In the genomic region with DNA sequence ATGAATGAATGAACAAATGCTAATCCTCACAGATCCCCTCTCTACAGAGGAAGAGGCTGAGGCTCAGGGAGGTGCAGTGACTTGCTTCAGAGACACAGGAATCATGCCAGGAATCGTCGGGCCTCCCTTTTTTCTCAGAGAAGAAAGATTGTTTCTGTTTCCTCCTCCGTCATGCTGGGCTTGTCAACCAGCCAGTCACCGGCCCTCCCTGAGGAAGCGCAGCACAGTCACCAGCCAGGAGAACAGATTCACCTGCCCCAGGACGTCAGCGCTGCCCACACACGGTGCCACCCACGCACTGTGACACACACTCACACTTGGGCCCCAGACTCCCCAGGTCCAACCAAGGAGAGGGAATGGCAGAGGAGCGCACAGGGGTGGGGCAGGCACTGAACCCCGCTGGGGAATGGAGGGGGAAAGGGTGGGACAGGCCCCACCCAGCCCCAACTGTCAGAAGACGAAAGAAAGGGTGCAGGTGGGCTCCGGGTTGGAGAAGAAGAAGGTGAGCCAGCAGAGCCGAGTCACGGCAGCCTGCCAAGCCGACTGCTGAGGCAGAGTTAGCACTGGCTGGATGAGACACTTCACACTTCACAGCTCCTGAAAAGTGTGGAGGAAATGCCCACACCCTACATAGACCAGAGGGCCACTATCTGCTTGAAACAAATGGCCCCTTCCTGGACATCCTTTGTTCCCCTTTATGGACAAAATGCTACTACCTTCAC, we compare ENCODE assay signal across 10 cellular contexts. TPM values are rescaled to one million over a fixed set of nuclear protein-coding genes. Genes with fewer than 3 reads are reported as not detected.
A peak's percentile ranks its signal among the peaks of the same experiment; 100 is the strongest.
DNase-seq lines count a peak whose midpoint lies in the region; ATAC-seq and TF ChIP-seq lines count a peak whose summit lies in the region.
"Had no signal": no experiment of that assay in that cellular context is flagged by ENCODE, and none has a peak within 500 bp of the region (broad histone marks: within the 10 kb centered on the region; RNA-seq: fewer than 3 reads in every experiment).

No MANE protein-coding gene starts in this region.

- H3K27me3 Mint-ChIP-seq in activated CD4-positive, alpha-beta memory T cell treated with anti-CD3 and anti-CD28 coated beads for 36 hours = no peaks in the 10 kb centered on the region
- H3K27me3 Mint-ChIP-seq in activated CD4-positive, alpha-beta memory T cell treated with anti-CD3 and anti-CD28 coated beads, Interleukin-2, amount 10 ng/mL, durations not matched to agents 7 days and 5 days = no peaks in the 10 kb centered on the region
- peaks cover 5% of the 10 kb centered on the region for H3K27me3 Mint-ChIP-seq in activated T-helper 1 cell treated with anti-CD3 and anti-CD28 coated beads, Interleukin-12 subunit alpha, Interleukin-12 subunit beta, Interleukin-2, Interleukin-4 antibody, amounts not matched to agents 30 ng/mL and 10 ng/mL and 1 ng/mL, durations not matched to agents 14 hours and 24 hours and 36 hours (ENCODE audit: insufficient read depth)

- POLR2A ChIA-PET in activated CD4-positive, alpha-beta memory T cell treated with anti-CD3 and anti-CD28 coated beads for 36 hours (lab: Charles Lee) = no interaction called here
- POLR2A ChIA-PET in activated CD4-positive, alpha-beta memory T cell treated with anti-CD3 and anti-CD28 coated beads, Interleukin-2, amount 10 ng/mL, durations not matched to agents 7 days and 5 days (lab: Charles Lee) = no interaction called here

- intact Hi-C loops in activated CD4-positive, alpha-beta memory T cell treated with anti-CD3 and anti-CD28 coated beads for 36 hours (cut with micrococcal nuclease) = no loop called here
- intact Hi-C loops in stomach (cut with DNase I; ENCODE audit: low total_unique reads) = no loop called here
- intact Hi-C loops in activated T-helper 1 cell treated with anti-CD3 and anti-CD28 coated beads, Interleukin-12 subunit alpha, Interleukin-12 subunit beta, Interleukin-2, Interleukin-4 antibody, amounts not matched to agents 30 ng/mL and 10 ng/mL and 1 ng/mL, durations not matched to agents 14 hours and 24 hours and 36 hours (cut with micrococcal nuclease) = no loop called here

- H3K9me3 ChIP-seq in stomach = no peaks in the 10 kb centered on the region

- H3K27ac Mint-ChIP-seq in activated CD4-positive, alpha-beta memory T cell treated with anti-CD3 and anti-CD28 coated beads for 36 hours = no peak overlapping the region
- no peak overlapping the region for H3K27ac Mint-ChIP-seq in activated CD4-positive, alpha-beta memory T cell treated with anti-CD3 and anti-CD28 coated beads, Interleukin-2, amount 10 ng/mL, durations not matched to agents 7 days and 5 days
- H3K27ac Mint-ChIP-seq in activated T-helper 1 cell treated with anti-CD3 and anti-CD28 coated beads, Interleukin-12 subunit alpha, Interleukin-12 subunit beta, Interleukin-2, Interleukin-4 antibody, amounts not matched to agents 30 ng/mL and 10 ng/mL and 1 ng/mL, durations not matched to agents 14 hours and 24 hours and 36 hours = no peak overlapping the region

- no peaks in the 10 kb centered on the region for H3K36me3 ChIP-seq in stomach

- H3K9me3 Mint-ChIP-seq in activated CD4-positive, alpha-beta memory T cell treated with anti-CD3 and anti-CD28 coated beads for 36 hours = peaks cover 4% of the 10 kb centered on the region
- H3K9me3 Mint-ChIP-seq in activated CD4-positive, alpha-beta memory T cell treated with anti-CD3 and anti-CD28 coated beads, Interleukin-2, amount 10 ng/mL, durations not matched to agents 7 days and 5 days = peaks cover 4% of the 10 kb centered on the region
- peaks cover 3% of the 10 kb centered on the region for H3K9me3 Mint-ChIP-seq in activated T-helper 1 cell treated with anti-CD3 and anti-CD28 coated beads, Interleukin-12 subunit alpha, Interleukin-12 subunit beta, Interleukin-2, Interleukin-4 antibody, amounts not matched to agents 30 ng/mL and 10 ng/mL and 1 ng/mL, durations not matched to agents 14 hours and 24 hours and 36 hours

- no peak for ATAC-seq in HG02973 (IDR thresholded peaks at IDR 0.05; ENCODE audit: unreplicated experiment)

- no peak for TF ChIP-seq POLR2A in stomach (IDR thresholded peaks at IDR 0.05)

- peak; percentile 70 for DNase-seq in activated CD4-positive, alpha-beta memory T cell treated with anti-CD3 and anti-CD28 coated beads for 36 hours
- no peak for DNase-seq in activated CD4-positive, alpha-beta memory T cell treated with anti-CD3 and anti-CD28 coated beads, Interleukin-2, amount 10 ng/mL, durations not matched to agents 7 days and 5 days
- peak; percentile 61 for DNase-seq in astrocyte of the hippocampus (ENCODE audit: low read depth, low spot score)
- peak; percentile 91 for DNase-seq in kidney glomerular epithelial cell (lab: John Stamatoyannopoulos, UW)
- DNase-seq in stomach = peak; percentile 78
- DNase-seq in activated T-helper 1 cell treated with anti-CD3 and anti-CD28 coated beads, Interleukin-12 subunit alpha, Interleukin-12 subunit beta, Interleukin-2, Interleukin-4 antibody, amounts not matched to agents 30 ng/mL and 10 ng/mL and 1 ng/mL, durations not matched to agents 14 hours and 24 hours and 36 hours (ENCODE audit: low spot score) = no peak
- DNase-seq in effector CD4-positive, alpha-beta T cell = no peak
- DNase-seq: effector CD8-positive, alpha-beta T cell; NCI-H524 had no signal

- H3K27me3 ChIP-seq in stomach = no peaks in the 10 kb centered on the region

- H3K4me1 ChIP-seq in stomach = peaks cover 0 to 14% (median 13%) of the 10 kb centered on the region in 4 donors

- no peak overlapping the region for H3K4me3 Mint-ChIP-seq in activated CD4-positive, alpha-beta memory T cell treated with anti-CD3 and anti-CD28 coated beads for 36 hours
- H3K4me3 Mint-ChIP-seq in activated CD4-positive, alpha-beta memory T cell treated with anti-CD3 and anti-CD28 coated beads, Interleukin-2, amount 10 ng/mL, durations not matched to agents 7 days and 5 days = no peak overlapping the region
- H3K4me3 Mint-ChIP-seq in activated T-helper 1 cell treated with anti-CD3 and anti-CD28 coated beads, Interleukin-12 subunit alpha, Interleukin-12 subunit beta, Interleukin-2, Interleukin-4 antibody, amounts not matched to agents 30 ng/mL and 10 ng/mL and 1 ng/mL, durations not matched to agents 14 hours and 24 hours and 36 hours = no peak overlapping the region

- CTCF ChIA-PET in activated CD4-positive, alpha-beta memory T cell treated with anti-CD3 and anti-CD28 coated beads for 36 hours (lab: Charles Lee) = no interaction called here
- CTCF ChIA-PET in activated CD4-positive, alpha-beta memory T cell treated with anti-CD3 and anti-CD28 coated beads, Interleukin-2, amount 10 ng/mL, durations not matched to agents 7 days and 5 days (lab: Charles Lee) = no interaction called here

- no peak for TF ChIP-seq CTCF in stomach (IDR thresholded peaks at IDR 0.05)

- H3K4me1 Mint-ChIP-seq in activated CD4-positive, alpha-beta memory T cell treated with anti-CD3 and anti-CD28 coated beads for 36 hours (ENCODE audit: low read depth) = peaks cover 21% of the 10 kb centered on the region
- H3K4me1 Mint-ChIP-seq in activated CD4-positive, alpha-beta memory T cell treated with anti-CD3 and anti-CD28 coated beads, Interleukin-2, amount 10 ng/mL, durations not matched to agents 7 days and 5 days = no peaks in the 10 kb centered on the region
- H3K4me1 Mint-ChIP-seq in activated T-helper 1 cell treated with anti-CD3 and anti-CD28 coated beads, Interleukin-12 subunit alpha, Interleukin-12 subunit beta, Interleukin-2, Interleukin-4 antibody, amounts not matched to agents 30 ng/mL and 10 ng/mL and 1 ng/mL, durations not matched to agents 14 hours and 24 hours and 36 hours (ENCODE audit: low read depth) = peaks cover 9% of the 10 kb centered on the region

- no peak for TF ChIP-seq EP300 in stomach (IDR thresholded peaks at IDR 0.05)

- 19 to 50% (median 28%) methylated on average over 14 to 16 of the region's 16 CpGs for WGBS in stomach, 5 donors

- peak overlapping the region; percentile 35 to 63 (median 52) for H3K27ac ChIP-seq in stomach

- H3K36me3 Mint-ChIP-seq in activated CD4-positive, alpha-beta memory T cell treated with anti-CD3 and anti-CD28 coated beads for 36 hours = peaks cover 2% of the 10 kb centered on the region
- H3K36me3 Mint-ChIP-seq in activated CD4-positive, alpha-beta memory T cell treated with anti-CD3 and anti-CD28 coated beads, Interleukin-2, amount 10 ng/mL, durations not matched to agents 7 days and 5 days (ENCODE audit: low read depth) = peaks cover 1% of the 10 kb centered on the region
- peaks cover 1% of the 10 kb centered on the region for H3K36me3 Mint-ChIP-seq in activated T-helper 1 cell treated with anti-CD3 and anti-CD28 coated beads, Interleukin-12 subunit alpha, Interleukin-12 subunit beta, Interleukin-2, Interleukin-4 antibody, amounts not matched to agents 30 ng/mL and 10 ng/mL and 1 ng/mL, durations not matched to agents 14 hours and 24 hours and 36 hours (ENCODE audit: low read depth)

- H3K4me3 ChIP-seq in stomach = peak overlapping the region in 1 of 4 donors; percentile 11

RNA-seq across cellular contexts. Expression of a gene that starts 13.8 kb away (rescaled TPM):
- total RNA-seq in activated CD4-positive, alpha-beta memory T cell treated with anti-CD3 and anti-CD28 coated beads for 36 hours = 10 to 100 TPM; 41.9 to 42.7 TPM
- total RNA-seq in activated CD4-positive, alpha-beta memory T cell treated with anti-CD3 and anti-CD28 coated beads, Interleukin-2, amount 10 ng/mL, durations not matched to agents 7 days and 5 days = 10 to 100 TPM; 36.1 to 37.2 TPM
- total RNA-seq in stomach = 100 to 1,000 TPM in 4 of 5 donors, 10 to 100 TPM in 1; 98.8 to 293 (median 137) TPM
- 10 to 100 TPM; 54.5 to 95.3 (median 83.7) TPM for polyA plus RNA-seq in stomach
- total RNA-seq in activated T-helper 1 cell treated with anti-CD3 and anti-CD28 coated beads, Interleukin-12 subunit alpha, Interleukin-12 subunit beta, Interleukin-2, Interleukin-4 antibody, amounts not matched to agents 30 ng/mL and 10 ng/mL and 1 ng/mL, durations not matched to agents 14 hours and 24 hours and 36 hours = 47.4 and 47.9 TPM in 2 replicates

RNA-seq across cellular contexts. Expression of a gene that starts 49.2 kb away (rescaled TPM):
- total RNA-seq in activated CD4-positive, alpha-beta memory T cell treated with anti-CD3 and anti-CD28 coated beads for 36 hours = 10 to 100 TPM; 10.6 to 10.7 TPM
- total RNA-seq in activated CD4-positive, alpha-beta memory T cell treated with anti-CD3 and anti-CD28 coated beads, Interleukin-2, amount 10 ng/mL, durations not matched to agents 7 days and 5 days = 10 to 100 TPM; 17.0 to 18.8 TPM
- 100 to 1,000 TPM; 167 to 690 (median 553) TPM for total RNA-seq in stomach
- polyA plus RNA-seq in stomach = 100 to 1,000 TPM in 1 of 3 donors, 10 to 100 TPM in 2; 76.4 to 136 (median 81.9) TPM
- 11.9 and 12.5 TPM in 2 replicates for total RNA-seq in activated T-helper 1 cell treated with anti-CD3 and anti-CD28 coated beads, Interleukin-12 subunit alpha, Interleukin-12 subunit beta, Interleukin-2, Interleukin-4 antibody, amounts not matched to agents 30 ng/mL and 10 ng/mL and 1 ng/mL, durations not matched to agents 14 hours and 24 hours and 36 hours

Comparison
In these comparisons a context has a peak if more than half of its experiments do, and no peak if none do; other contexts are left out.
1. DNase-seq: peak in activated CD4-positive, alpha-beta memory T cell treated with anti-CD3 and anti-CD28 coated beads for 36 hours (single experiment), astrocyte of the hippocampus (single experiment), kidney glomerular epithelial cell (single experiment) and stomach (single experiment); none in activated CD4-positive, alpha-beta memory T cell treated with anti-CD3 and anti-CD28 coated beads, Interleukin-2, amount 10 ng/mL, durations not matched to agents 7 days and 5 days (single experiment), activated T-helper 1 cell treated with anti-CD3 and anti-CD28 coated beads, Interleukin-12 subunit alpha, Interleukin-12 subunit beta, Interleukin-2, Interleukin-4 antibody, amounts not matched to agents 30 ng/mL and 10 ng/mL and 1 ng/mL, durations not matched to agents 14 hours and 24 hours and 36 hours (single experiment) and effector CD4-positive, alpha-beta T cell (single experiment).
2. RNA of a gene that starts 49.2 kb away (total RNA-seq): 167 to 690 TPM in stomach; 17.0 to 18.8 TPM in activated CD4-positive, alpha-beta memory T cell treated with anti-CD3 and anti-CD28 coated beads, Interleukin-2, amount 10 ng/mL, durations not matched to agents 7 days and 5 days, 11.9 to 12.5 TPM in activated T-helper 1 cell treated with anti-CD3 and anti-CD28 coated beads, Interleukin-12 subunit alpha, Interleukin-12 subunit beta, Interleukin-2, Interleukin-4 antibody, amounts not matched to agents 30 ng/mL and 10 ng/mL and 1 ng/mL, durations not matched to agents 14 hours and 24 hours and 36 hours and 10.6 to 10.7 TPM in activated CD4-positive, alpha-beta memory T cell treated with anti-CD3 and anti-CD28 coated beads for 36 hours; every median in the first group is over 4 times any median in the second.